In genomic region chr15:28981921-28982320, GRCh38 we compare ENCODE assay signal across 24 cellular contexts.
DNase-seq lines count a peak whose midpoint lies in the region; ATAC-seq, FAIRE-seq and TF ChIP-seq lines count a peak whose summit lies in the region.
"Had no signal": no experiment of that assay in that cellular context is flagged by ENCODE, and none has a peak within 500 bp of the region (broad histone marks: within the 10 kb centered on the region; RNA-seq: fewer than 3 reads in every experiment).

No MANE protein-coding gene starts in this region.

- H2AFZ ChIP-seq in astrocyte (ENCODE audit: low read depth, low read length): no peak overlapping the region

- 97% methylated on average over 4 of the region's 4 CpGs for WGBS in esophagus muscularis mucosa

- TF ChIP-seq EP300 in esophagus muscularis mucosa (IDR thresholded peaks at IDR 0.05): no peak

- no peak for TF ChIP-seq POLR2A in esophagus muscularis mucosa (IDR thresholded peaks at IDR 0.05; ENCODE audit: low read depth)

- H3K4me2 ChIP-seq in astrocyte (ENCODE audit: low read length): no peak overlapping the region
- H3K4me2 ChIP-seq: BLaER1 had no signal

- intact Hi-C loops in esophagus muscularis mucosa (cut with DNase I): no loop called here

- POLR2A ChIA-PET in activated CD8-positive, alpha-beta T cell treated with anti-CD3 and anti-CD28 coated beads, Interleukin-2, amount 10 ng/mL, durations not matched to agents 7 days and 5 days (lab: Charles Lee): no interaction called here

- H3K27me3 ChIP-seq in SJSA1 (replicated peaks) (no peaks in the 10 kb centered on the region), astrocyte (ENCODE audit: insufficient read depth, low read length) (no peaks in the 10 kb centered on the region), esophagus muscularis mucosa (no peaks in the 10 kb centered on the region)
- H3K27me3 ChIP-seq: BE2C, BLaER1 had no signal

- H3K4me3 ChIP-seq in SJSA1 (no peak overlapping the region), astrocyte (ENCODE audit: insufficient read depth, low read depth, low read length) (no peak overlapping the region), esophagus muscularis mucosa (no peak overlapping the region)
- H3K4me3 ChIP-seq: BLaER1 had no signal

- peaks cover 67% of the 10 kb centered on the region for H3K4me1 ChIP-seq in SJSA1 (replicated peaks)
- H3K4me1 ChIP-seq in astrocyte (ENCODE audit: insufficient read depth, low read length): peaks cover 10% of the 10 kb centered on the region
- peaks cover 0 to 28% (median 13%) of the 10 kb centered on the region in 4 donors for H3K4me1 ChIP-seq in esophagus muscularis mucosa
- H3K4me1 ChIP-seq: BLaER1, Caco-2 had no signal

- peaks cover 16% of the 10 kb centered on the region for H4K20me1 ChIP-seq in astrocyte (ENCODE audit: insufficient read depth, low read length)

- peak overlapping the region; percentile 8; the same call in 1 of the 2 replicates for H3K27ac ChIP-seq in SJSA1
- H3K27ac ChIP-seq in astrocyte (ENCODE audit: low read depth, low read length): no peak overlapping the region
- H3K27ac ChIP-seq in esophagus muscularis mucosa (replicated peaks in 1 of 4): no peak overlapping the region
- H3K27ac ChIP-seq: BLaER1 had no signal

- no peak for ATAC-seq in activated CD8-positive, alpha-beta T cell treated with anti-CD3 and anti-CD28 coated beads, Interleukin-2, amount 10 ng/mL, durations not matched to agents 7 days and 5 days

- H3K27ac Mint-ChIP-seq in astrocyte (ENCODE audit: unreplicated experiment): peak overlapping the region; percentile 24
- H3K27ac Mint-ChIP-seq in activated CD8-positive, alpha-beta T cell treated with anti-CD3 and anti-CD28 coated beads, Interleukin-2, amount 10 ng/mL, durations not matched to agents 7 days and 5 days: no peak overlapping the region
- H3K27ac Mint-ChIP-seq: CD14-positive monocyte; CD4-positive, alpha-beta memory T cell; CD4-positive, CD25-positive, alpha-beta regulatory T cell had no signal

- H3K27me3 Mint-ChIP-seq in astrocyte (ENCODE audit: low read depth, unreplicated experiment): no peaks in the 10 kb centered on the region
- no peaks in the 10 kb centered on the region for H3K27me3 Mint-ChIP-seq in activated CD8-positive, alpha-beta T cell treated with anti-CD3 and anti-CD28 coated beads, Interleukin-2, amount 10 ng/mL, durations not matched to agents 7 days and 5 days (ENCODE audit: low read depth)
- H3K27me3 Mint-ChIP-seq: CD4-positive, alpha-beta memory T cell; CD8-positive, alpha-beta memory T cell had no signal

- H3K36me3 ChIP-seq in SJSA1 (no peaks in the 10 kb centered on the region), astrocyte (ENCODE audit: insufficient read depth, low read length) (no peaks in the 10 kb centered on the region), esophagus muscularis mucosa (no peaks in the 10 kb centered on the region)
- H3K36me3 ChIP-seq: BE2C, BLaER1 had no signal

- no peak overlapping the region for H3K4me3 Mint-ChIP-seq in astrocyte (ENCODE audit: unreplicated experiment)
- H3K4me3 Mint-ChIP-seq in activated CD8-positive, alpha-beta T cell treated with anti-CD3 and anti-CD28 coated beads, Interleukin-2, amount 10 ng/mL, durations not matched to agents 7 days and 5 days: no peak overlapping the region
- H3K4me3 Mint-ChIP-seq: CD14-positive monocyte; CD4-positive, alpha-beta memory T cell; CD4-positive, CD25-positive, alpha-beta regulatory T cell; CD8-positive, alpha-beta memory T cell had no signal

- no peak overlapping the region for H3K9ac ChIP-seq in astrocyte (ENCODE audit: low read length)
- H3K9ac ChIP-seq: BLaER1 had no signal

- DNase-seq in SJSA1 (ENCODE audit: low read depth in 1 of 2, low spot score in 2 of 2) (no peak), astrocyte (ENCODE audit: low read depth) (no peak), esophagus muscularis mucosa (ENCODE audit: extremely low spot score) (peak; percentile 91), UCSD-AML1 (lab: John Stamatoyannopoulos, UW; ENCODE audit: unreplicated experiment) (no peak), COR-L47 (lab: John Stamatoyannopoulos, UW) (no peak)
- DNase-seq in activated CD8-positive, alpha-beta T cell treated with anti-CD3 and anti-CD28 coated beads, Interleukin-2, amount 10 ng/mL, durations not matched to agents 7 days and 5 days: no peak
- DNase-seq: 8988T; ACHN; BE2C; C1 segment of cervical spinal cord; Caco-2; Calu3; CD4-positive, alpha-beta memory T cell; CD4-positive, CD25-positive, alpha-beta regulatory T cell; CD8-positive, alpha-beta memory T cell; DMS79 treated with DMSO at 0.1 percent for 48 hours; GF-D8 had no signal

- H3K79me2 ChIP-seq in astrocyte (ENCODE audit: insufficient read depth, low read length): peaks cover 4% of the 10 kb centered on the region

- H3K36me3 Mint-ChIP-seq in astrocyte (ENCODE audit: low read depth, unreplicated experiment): peaks cover 1% of the 10 kb centered on the region
- H3K36me3 Mint-ChIP-seq in activated CD8-positive, alpha-beta T cell treated with anti-CD3 and anti-CD28 coated beads, Interleukin-2, amount 10 ng/mL, durations not matched to agents 7 days and 5 days (ENCODE audit: low read depth): no peaks in the 10 kb centered on the region
- H3K36me3 Mint-ChIP-seq: CD14-positive monocyte had no signal

- H3K9me3 ChIP-seq in SJSA1 (replicated peaks) (no peaks in the 10 kb centered on the region), astrocyte (ENCODE audit: insufficient read depth, low read depth, low read length) (no peaks in the 10 kb centered on the region), esophagus muscularis mucosa (no peaks in the 10 kb centered on the region)
- H3K9me3 ChIP-seq: BE2C, BLaER1 had no signal

- no peak for TF ChIP-seq CTCF in astrocyte (IDR thresholded peaks at IDR 0.05; ENCODE audit: insufficient read depth, low read depth, low read length)
- no peak for TF ChIP-seq CTCF in esophagus muscularis mucosa (IDR thresholded peaks at IDR 0.05)

- no peak for FAIRE-seq in astrocyte (lab: Jason Lieb, UNC)
- FAIRE-seq: A204.1, D721Med, G401.6, GM12891, GM19239 had no signal

- H3K9me3 Mint-ChIP-seq in astrocyte (ENCODE audit: unreplicated experiment): no peaks in the 10 kb centered on the region
- H3K9me3 Mint-ChIP-seq in activated CD8-positive, alpha-beta T cell treated with anti-CD3 and anti-CD28 coated beads, Interleukin-2, amount 10 ng/mL, durations not matched to agents 7 days and 5 days (ENCODE audit: insufficient read depth): no peaks in the 10 kb centered on the region
- H3K9me3 Mint-ChIP-seq: CD4-positive, alpha-beta memory T cell; CD8-positive, alpha-beta memory T cell had no signal

- H3K4me1 Mint-ChIP-seq in astrocyte (ENCODE audit: low read depth, unreplicated experiment): peaks cover 38% of the 10 kb centered on the region
- H3K4me1 Mint-ChIP-seq in activated CD8-positive, alpha-beta T cell treated with anti-CD3 and anti-CD28 coated beads, Interleukin-2, amount 10 ng/mL, durations not matched to agents 7 days and 5 days (ENCODE audit: low read depth): peaks cover 19% of the 10 kb centered on the region

- CTCF ChIA-PET in activated CD8-positive, alpha-beta T cell treated with anti-CD3 and anti-CD28 coated beads, Interleukin-2, amount 10 ng/mL, durations not matched to agents 7 days and 5 days (lab: Charles Lee): interaction anchor here (1.9 to 2.4 kb wide), 2 partner anchors 108 to 120 kb away, joined by 4 to 8 read pairs; no protein-coding TSS in a partner anchor
